ENCODE assay signal across 25 cellular contexts in the genomic region with DNA sequence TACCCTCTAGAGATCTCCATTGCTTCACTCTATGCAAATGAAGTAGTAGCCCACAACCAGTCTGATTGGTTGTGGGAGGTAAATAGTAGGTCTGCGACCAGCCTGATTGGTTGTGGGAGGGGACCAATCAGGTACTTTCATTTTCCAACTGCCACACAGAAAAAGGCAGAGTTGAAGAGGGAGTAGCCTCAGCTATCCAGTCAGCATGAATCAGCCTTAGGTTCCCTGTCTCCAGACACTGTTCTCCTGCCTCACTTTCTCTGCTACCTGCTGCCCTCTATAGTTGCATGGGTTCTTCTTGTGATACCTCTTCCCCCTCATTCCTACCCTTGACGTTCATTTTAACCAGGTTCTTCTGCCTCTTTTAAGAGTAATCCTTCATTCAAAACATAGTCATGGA.
DNase-seq lines count a peak whose midpoint lies in the region; ATAC-seq and TF ChIP-seq lines count a peak whose summit lies in the region.
"Had no signal": no experiment of that assay in that cellular context is flagged by ENCODE, and none has a peak within 500 bp of the region (broad histone marks: within the 10 kb centered on the region; RNA-seq: fewer than 3 reads in every experiment).

No MANE protein-coding gene starts in this region.

- no peaks in the 10 kb centered on the region for H3K36me3 ChIP-seq in effector memory CD4-positive, alpha-beta T cell (ENCODE audit: control insufficient read depth, insufficient read depth, low read length)
- H3K36me3 ChIP-seq: HAP-1 had no signal

- ATAC-seq in foreskin keratinocyte = peak; percentile 70
- ATAC-seq: SK-N-SH treated with all-trans-retinoic acid at 6 μM for 48 hours had no signal

- TF ChIP-seq CTCF in foreskin keratinocyte (conservative IDR thresholded peaks at IDR 0.05) (peak; percentile 39), GM13977 (IDR thresholded peaks at IDR 0.05; ENCODE audit: extremely low read depth, insufficient read depth, missing control alignments) (no peak)

- H3K9me3 ChIP-seq in effector memory CD4-positive, alpha-beta T cell (ENCODE audit: control insufficient read depth, low read length) = no peaks in the 10 kb centered on the region
- H3K9me3 ChIP-seq: HAP-1 had no signal

- no peaks in the 10 kb centered on the region for H3K4me1 ChIP-seq in foreskin keratinocyte
- H3K4me1 ChIP-seq in effector memory CD4-positive, alpha-beta T cell (ENCODE audit: control insufficient read depth, insufficient read depth, low read length, poor library complexity, severe bottlenecking) = no peaks in the 10 kb centered on the region
- H3K4me1 ChIP-seq: HAP-1 had no signal

- DNase-seq in ELR (ENCODE audit: low read depth) (peak; percentile 37), NAMALWA (ENCODE audit: low spot score) (peak; percentile 14), SW 1271 (lab: John Stamatoyannopoulos, UW) (peak; percentile 26 to 59), foreskin keratinocyte (peak in 1 of 2 donors; percentile 44), anterior cingulate cortex (lab: John Stamatoyannopoulos, UW) (no peak), CD1c-positive myeloid dendritic cell (ENCODE audit: extremely low spot score) (no peak), GM13977 (ENCODE audit: low spot score) (no peak)
- no peak for DNase-seq in effector memory CD4-positive, alpha-beta T cell
- DNase-seq: DMS 273 treated with DMSO at 0.1 percent for 48 hours; DND-41; GM23248; KBM-7; MV-4-11; NCI-H146; NCI-H2081; NCI-H2171 treated with DMSO at 0.1 percent for 48 hours; NCI-H446 treated with DMSO at 0.1 percent for 48 hours; NCI-H748 treated with DMSO at 0.1 percent for 48 hours; NK-92 treated with Interleukin-12 subunit alpha and Interleukin-12 subunit beta, amount 100 ng/mL, for 24 hours; SIG-M5; T-helper 1 cell had no signal

- H3K27me3 ChIP-seq in foreskin keratinocyte = peaks cover 33% of the 10 kb centered on the region
- no peaks in the 10 kb centered on the region for H3K27me3 ChIP-seq in effector memory CD4-positive, alpha-beta T cell (replicated peaks; ENCODE audit: control insufficient read depth, insufficient read depth, low read length, poor library complexity, severe bottlenecking)

- no peak overlapping the region for H3K27ac ChIP-seq in foreskin keratinocyte
- no peak overlapping the region for H3K27ac ChIP-seq in effector memory CD4-positive, alpha-beta T cell (ENCODE audit: insufficient read depth, low read length, poor library complexity, severe bottlenecking)
- H3K27ac ChIP-seq: C4-2B, GM23248, RWPE1 had no signal

- in situ Hi-C loops in GM13977 (cut with MboI; ENCODE audit: low pct_unique_long_range_greater_than_20kb, low sequenced_read_pairs, unreplicated experiment) = no loop called here

- H3K4me3 ChIP-seq in effector memory CD4-positive, alpha-beta T cell (ENCODE audit: insufficient read depth, low read depth, low read length, poor library complexity, severe bottlenecking) = no peak overlapping the region
- H3K4me3 ChIP-seq: GM23248, HAP-1 had no signal

Comparison
In these comparisons a context has a peak if more than half of its experiments do, and no peak if none do; other contexts are left out.
1. DNase-seq: peak in ELR (single experiment), NAMALWA (single experiment) and SW 1271 (2 of 2); none in anterior cingulate cortex (0 of 58), effector memory CD4-positive, alpha-beta T cell (0 of 3), CD1c-positive myeloid dendritic cell (single experiment) and GM13977 (single experiment).